ENCODE assay signal across 19 cellular contexts in the genomic region with DNA sequence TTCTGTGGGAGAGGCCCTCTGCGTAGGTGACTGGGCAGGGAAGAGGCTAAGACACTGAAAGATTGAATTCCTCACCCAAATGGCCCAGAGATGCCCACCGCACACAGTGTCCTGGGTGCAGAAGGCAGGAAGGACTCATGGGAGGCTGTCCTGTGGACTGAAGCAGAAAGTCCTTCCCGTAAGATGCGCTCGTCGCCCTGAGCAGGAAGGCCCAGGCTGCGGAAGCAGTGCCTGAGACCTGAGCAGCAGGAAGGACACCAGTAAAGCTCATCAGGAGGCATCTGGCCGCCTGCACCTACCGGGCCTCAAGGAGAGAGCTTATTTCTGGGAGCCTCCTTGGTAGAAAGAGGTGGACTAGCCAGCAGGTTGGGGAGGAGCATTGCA. TPM values are rescaled to one million over a fixed set of nuclear protein-coding genes. Genes with fewer than 3 reads are reported as not detected.
"Had no signal": no experiment of that assay in that cellular context is flagged by ENCODE, and none has a peak within 500 bp of the region (broad histone marks: within the 10 kb centered on the region; RNA-seq: fewer than 3 reads in every experiment).

No MANE protein-coding gene starts in this region.

- H3K4me3 ChIP-seq: breast epithelium, gastroesophageal sphincter, upper lobe of right lung had no signal

- H3K4me1 ChIP-seq: upper lobe of right lung had no signal

- H3K36me3 ChIP-seq: breast epithelium, gastroesophageal sphincter, neutrophil, upper lobe of right lung had no signal

- H3K27me3 ChIP-seq: breast epithelium had no signal

- H3K27ac ChIP-seq: gastroesophageal sphincter, neutrophil, upper lobe of right lung had no signal

- DNase-seq: activated B cell treated with CpG ODN at 0.5 μM for 24 hours; activated CD4-positive, alpha-beta T cell treated with anti-CD3 and anti-CD28 coated beads, Interleukin-2, amount 10 ng/mL, durations not matched to agents 7 days and 5 days; activated naive CD4-positive, alpha-beta T cell; activated T-cell treated with anti-CD3 and anti-CD28 coated beads, Interleukin-2, amount 50 U/mL, for 4 hours; kidney glomerular epithelial cell; naive thymus-derived CD4-positive, alpha-beta T cell; stimulated activated CD4-positive, alpha-beta T cell treated with anti-CD3 and anti-CD28 coated beads, Interleukin-1b, Interleukin-23, amount 100 ng/mL, for 48 hours; stimulated activated naive CD4-positive, alpha-beta T cell; substantia nigra; T-helper 2 cell had no signal

- H3K9me3 ChIP-seq: breast epithelium, gastroesophageal sphincter, neutrophil, upper lobe of right lung had no signal

- ATAC-seq: activated T-cell treated with anti-CD3 and anti-CD28 coated beads, Interleukin-2, amount 50 U/mL, for 4 hours; gastroesophageal sphincter; naive thymus-derived CD4-positive, alpha-beta T cell; right cardiac atrium; upper lobe of right lung had no signal

RNA-seq across cellular contexts. Expression of a gene that starts 3.3 kb away (rescaled TPM):
- total RNA-seq: endothelial cell of umbilical vein had no signal

RNA-seq across cellular contexts. Expression of a gene that starts 40.7 kb away (rescaled TPM):
- total RNA-seq: activated B cell treated with CpG ODN at 0.5 μM for 24 hours; activated T-cell treated with anti-CD3 and anti-CD28 coated beads, Interleukin-2, amount 50 U/mL, for 4 hours; aorta; breast epithelium; endothelial cell of umbilical vein; liver; progenitor cell of endocrine pancreas; upper lobe of right lung had no signal
